ENCODE assay signal across 37 cellular contexts in the genomic region with DNA sequence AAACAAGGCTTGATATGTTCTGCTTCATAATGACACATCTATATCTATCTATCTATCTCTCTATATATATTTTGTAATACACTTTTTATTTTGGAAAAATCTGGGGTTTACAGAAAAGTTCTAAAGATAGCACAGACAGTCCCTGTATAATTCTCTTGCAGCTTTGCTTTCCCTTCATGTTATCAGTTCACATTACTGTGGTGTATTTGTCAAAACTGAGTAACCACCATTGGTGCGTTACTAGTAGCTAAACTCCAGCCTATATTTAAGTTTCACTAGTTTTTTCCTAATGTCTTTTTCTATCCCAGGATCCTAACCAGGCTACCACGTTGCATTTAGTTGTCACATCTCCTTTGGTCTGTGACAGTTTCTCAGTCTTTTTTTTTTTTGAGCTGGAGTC.
"Had no signal": no experiment of that assay in that cellular context is flagged by ENCODE, and none has a peak within 500 bp of the region (broad histone marks: within the 10 kb centered on the region; RNA-seq: fewer than 3 reads in every experiment).

No MANE protein-coding gene starts in this region.

- H3K36me3 ChIP-seq: adrenal gland, ascending aorta, esophagus muscularis mucosa, heart left ventricle, WERI-Rb-1 had no signal

- H3K4me3 Mint-ChIP-seq: activated B cell treated with CpG ODN at 0.5 μM for 24 hours; activated CD8-positive, alpha-beta memory T cell treated with anti-CD3 and anti-CD28 coated beads, Interleukin-2, amount 10 ng/mL, durations not matched to agents 7 days and 5 days; activated CD8-positive, alpha-beta T cell treated with anti-CD3 and anti-CD28 coated beads, Interleukin-2, amount 10 ng/mL, durations not matched to agents 7 days and 5 days; activated naive CD4-positive, alpha-beta T cell treated with anti-CD3 and anti-CD28 coated beads for 36 hours; activated naive CD4-positive, alpha-beta T cell treated with anti-CD3 and anti-CD28 coated beads, Interleukin-2, amount 50 U/mL, for 24 hours; activated naive CD8-positive, alpha-beta T cell treated with anti-CD3 and anti-CD28 coated beads for 36 hours; activated naive CD8-positive, alpha-beta T cell treated with anti-CD3 and anti-CD28 coated beads, Interleukin-2, amount 50 U/mL, for 24 hours; activated T-helper 1 cell treated with anti-CD3 and anti-CD28 coated beads, Interleukin-12 subunit alpha, Interleukin-12 subunit beta, Interleukin-2, Interleukin-4 antibody, amounts not matched to agents 30 ng/mL and 10 ng/mL and 1 ng/mL, durations not matched to agents 14 hours and 24 hours and 36 hours; effector memory CD8-positive, alpha-beta T cell; T-cell; T-helper 1 cell treated with Interleukin-12 subunit alpha and Interleukin-12 subunit beta and Interleukin-4 antibody, amounts not matched to agents 30 μg/mL and 1 μg/mL, for 36 hours; T-helper 2 cell treated with Interferon-gamma antibody and Interleukin-4, amounts not matched to agents 5 μg/mL and 100 μg/mL, for 36 hours had no signal

- FAIRE-seq: colon, frontal cortex had no signal

- H3K36me3 Mint-ChIP-seq: activated CD8-positive, alpha-beta memory T cell treated with anti-CD3 and anti-CD28 coated beads, Interleukin-2, amount 10 ng/mL, durations not matched to agents 7 days and 5 days; activated naive CD4-positive, alpha-beta T cell treated with anti-CD3 and anti-CD28 coated beads, Interleukin-2, amount 50 U/mL, for 24 hours; activated naive CD8-positive, alpha-beta T cell treated with anti-CD3 and anti-CD28 coated beads for 36 hours; T-cell had no signal

- DNase-seq: activated B cell treated with CpG ODN at 0.5 μM for 24 hours; activated CD4-positive, alpha-beta T cell treated with anti-CD3 and anti-CD28 coated beads for 48 hours; activated CD4-positive, alpha-beta T cell treated with anti-CD3 and anti-CD28 coated beads, Interleukin-2, amount 50 U/mL, for 1 hour; activated CD4-positive, alpha-beta T cell treated with anti-CD3 and anti-CD28 coated beads, Interleukin-2, amount 50 U/mL, for 48 hours; activated CD8-positive, alpha-beta memory T cell treated with anti-CD3 and anti-CD28 coated beads, Interleukin-2, amount 10 ng/mL, durations not matched to agents 7 days and 5 days; activated CD8-positive, alpha-beta memory T cell treated with anti-CD3 and anti-CD28 coated beads, Interleukin-2, amount 50 U/mL, for 4 hours; activated CD8-positive, alpha-beta T cell treated with anti-CD3 and anti-CD28 coated beads, Interleukin-2, amount 10 ng/mL, durations not matched to agents 7 days and 5 days; activated effector memory CD4-positive, alpha-beta T cell treated with anti-CD3 and anti-CD28 coated beads, Interleukin-2, amount 50 U/mL, for 16 hours; activated naive CD4-positive, alpha-beta T cell treated with anti-CD3 and anti-CD28 coated beads for 36 hours; activated naive CD8-positive, alpha-beta T cell treated with anti-CD3 and anti-CD28 coated beads for 36 hours; activated naive CD8-positive, alpha-beta T cell treated with anti-CD3 and anti-CD28 coated beads, Interleukin-2, amount 50 U/mL, for 24 hours; activated T-cell treated with anti-CD3 and anti-CD28 coated beads, Interleukin-2, amount 50 U/mL, for 1 hour; activated T-cell treated with anti-CD3 and anti-CD28 coated beads, Interleukin-2, amount 50 U/mL, for 48 hours; adrenal gland; caudate nucleus; cortex of kidney; dermis blood vessel endothelial cell; effector CD4-positive, alpha-beta T cell; effector memory CD8-positive, alpha-beta T cell; erythroblast; foreskin fibroblast; glutamatergic neuron; heart left ventricle; SW 1271; T-cell; T1000; WERI-Rb-1 had no signal

- H3K9me3 ChIP-seq: adrenal gland, ascending aorta, esophagus muscularis mucosa, heart left ventricle had no signal

- H3K27ac ChIP-seq: adrenal gland, ascending aorta, esophagus muscularis mucosa, heart left ventricle, WERI-Rb-1 had no signal

- H3K27ac Mint-ChIP-seq: activated B cell treated with CpG ODN at 0.5 μM for 24 hours; activated CD8-positive, alpha-beta memory T cell treated with anti-CD3 and anti-CD28 coated beads, Interleukin-2, amount 10 ng/mL, durations not matched to agents 7 days and 5 days; activated CD8-positive, alpha-beta T cell treated with anti-CD3 and anti-CD28 coated beads, Interleukin-2, amount 10 ng/mL, durations not matched to agents 7 days and 5 days; activated naive CD4-positive, alpha-beta T cell treated with anti-CD3 and anti-CD28 coated beads for 36 hours; activated naive CD4-positive, alpha-beta T cell treated with anti-CD3 and anti-CD28 coated beads, Interleukin-2, amount 50 U/mL, for 24 hours; activated naive CD8-positive, alpha-beta T cell treated with anti-CD3 and anti-CD28 coated beads for 36 hours; activated naive CD8-positive, alpha-beta T cell treated with anti-CD3 and anti-CD28 coated beads, Interleukin-2, amount 50 U/mL, for 24 hours; activated T-helper 1 cell treated with anti-CD3 and anti-CD28 coated beads, Interleukin-12 subunit alpha, Interleukin-12 subunit beta, Interleukin-2, Interleukin-4 antibody, amounts not matched to agents 30 ng/mL and 10 ng/mL and 1 ng/mL, durations not matched to agents 14 hours and 24 hours and 36 hours; activated T-helper 2 cell treated with anti-CD3 and anti-CD28 coated beads, Interferon-gamma antibody, Interleukin-2, Interleukin-4, amounts not matched to agents 10 μg/mL and 5 μg/mL and 100 μg/mL, durations not matched to agents 14 hours and 24 hours and 36 hours; effector memory CD8-positive, alpha-beta T cell; T-cell; T-helper 1 cell treated with Interleukin-12 subunit alpha and Interleukin-12 subunit beta and Interleukin-4 antibody, amounts not matched to agents 30 μg/mL and 1 μg/mL, for 36 hours; T-helper 2 cell treated with Interferon-gamma antibody and Interleukin-4, amounts not matched to agents 5 μg/mL and 100 μg/mL, for 36 hours had no signal

- H3K4me3 ChIP-seq: adrenal gland, ascending aorta, esophagus muscularis mucosa, heart left ventricle had no signal

- H3K27me3 Mint-ChIP-seq: activated B cell treated with CpG ODN at 0.5 μM for 24 hours; activated CD8-positive, alpha-beta memory T cell treated with anti-CD3 and anti-CD28 coated beads, Interleukin-2, amount 10 ng/mL, durations not matched to agents 7 days and 5 days; activated naive CD4-positive, alpha-beta T cell treated with anti-CD3 and anti-CD28 coated beads, Interleukin-2, amount 50 U/mL, for 24 hours; activated naive CD8-positive, alpha-beta T cell treated with anti-CD3 and anti-CD28 coated beads for 36 hours; effector memory CD8-positive, alpha-beta T cell; T-cell had no signal

- H3K4me1 Mint-ChIP-seq: activated CD8-positive, alpha-beta memory T cell treated with anti-CD3 and anti-CD28 coated beads, Interleukin-2, amount 10 ng/mL, durations not matched to agents 7 days and 5 days; activated naive CD4-positive, alpha-beta T cell treated with anti-CD3 and anti-CD28 coated beads, Interleukin-2, amount 50 U/mL, for 24 hours; activated naive CD8-positive, alpha-beta T cell treated with anti-CD3 and anti-CD28 coated beads for 36 hours; T-cell had no signal

- H3K4me1 ChIP-seq: adrenal gland, ascending aorta, esophagus muscularis mucosa had no signal

- ATAC-seq: activated CD4-positive, CD25-positive, alpha-beta regulatory T cell treated with anti-CD3 and anti-CD28 coated beads, Interleukin-2, amount 50 U/mL, for 24 hours; activated CD8-positive, alpha-beta memory T cell treated with anti-CD3 and anti-CD28 coated beads, Interleukin-2, amount 10 ng/mL, durations not matched to agents 7 days and 5 days; activated CD8-positive, alpha-beta T cell treated with anti-CD3 and anti-CD28 coated beads, Interleukin-2, amount 10 ng/mL, durations not matched to agents 7 days and 5 days; activated naive CD8-positive, alpha-beta T cell treated with anti-CD3 and anti-CD28 coated beads, Interleukin-2, amount 50 U/mL, for 24 hours; effector memory CD8-positive, alpha-beta T cell; heart left ventricle; T-cell had no signal

- H3K27me3 ChIP-seq: adrenal gland, ascending aorta had no signal
